ENCODE assay signal across 1 cellular context in the genomic region with DNA sequence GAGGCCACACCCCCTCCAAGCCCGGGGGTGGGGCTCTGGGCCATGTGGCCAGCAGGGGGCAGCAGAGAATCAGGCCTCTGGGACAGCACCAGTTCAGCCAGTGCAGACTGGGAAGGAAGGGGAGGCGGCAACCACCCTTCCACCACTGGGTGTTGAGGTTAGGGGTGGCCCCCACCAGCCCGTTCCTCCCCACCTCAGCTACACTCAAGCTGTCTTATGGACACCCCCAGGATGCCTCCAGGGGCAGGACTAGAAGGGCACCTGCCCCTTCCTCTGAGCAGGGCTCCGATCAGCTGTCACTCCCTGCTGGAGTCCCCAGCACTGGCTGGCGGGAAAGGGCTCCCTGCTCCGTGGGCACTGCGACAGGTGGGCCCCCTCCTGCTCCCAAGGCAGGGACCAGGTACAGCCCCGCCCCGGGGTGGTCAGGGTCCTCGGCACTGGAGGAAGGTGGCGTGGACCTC.
TF ChIP-seq lines count a peak whose summit lies in the region.

No MANE protein-coding gene starts in this region.

TF ChIP-seq in HepG2, 621 proteins besides CTCF, POLR2A, EP300 and RAD21 (continued from another document):
- TF ChIP-seq, protein P1, sequence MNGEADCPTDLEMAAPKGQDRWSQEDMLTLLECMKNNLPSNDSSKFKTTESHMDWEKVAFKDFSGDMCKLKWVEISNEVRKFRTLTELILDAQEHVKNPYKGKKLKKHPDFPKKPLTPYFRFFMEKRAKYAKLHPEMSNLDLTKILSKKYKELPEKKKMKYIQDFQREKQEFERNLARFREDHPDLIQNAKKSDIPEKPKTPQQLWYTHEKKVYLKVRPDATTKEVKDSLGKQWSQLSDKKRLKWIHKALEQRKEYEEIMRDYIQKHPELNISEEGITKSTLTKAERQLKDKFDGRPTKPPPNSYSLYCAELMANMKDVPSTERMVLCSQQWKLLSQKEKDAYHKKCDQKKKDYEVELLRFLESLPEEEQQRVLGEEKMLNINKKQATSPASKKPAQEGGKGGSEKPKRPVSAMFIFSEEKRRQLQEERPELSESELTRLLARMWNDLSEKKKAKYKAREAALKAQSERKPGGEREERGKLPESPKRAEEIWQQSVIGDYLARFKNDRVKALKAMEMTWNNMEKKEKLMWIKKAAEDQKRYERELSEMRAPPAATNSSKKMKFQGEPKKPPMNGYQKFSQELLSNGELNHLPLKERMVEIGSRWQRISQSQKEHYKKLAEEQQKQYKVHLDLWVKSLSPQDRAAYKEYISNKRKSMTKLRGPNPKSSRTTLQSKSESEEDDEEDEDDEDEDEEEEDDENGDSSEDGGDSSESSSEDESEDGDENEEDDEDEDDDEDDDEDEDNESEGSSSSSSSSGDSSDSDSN (CRISPR knock-in tag; IDR thresholded peaks at IDR 0.05): 0 out of 2 replicates have a peak, but pooled peaks have one; percentile 58
- no peak for TF ChIP-seq XBP1 (CRISPR knock-in tag; IDR thresholded peaks at IDR 0.05)
- no peak for TF ChIP-seq NRL (CRISPR knock-in tag; IDR thresholded peaks at IDR 0.05; ENCODE audit: borderline replicate concordance)
- peak; percentile 52; the same call in 1 of the 2 replicates for TF ChIP-seq ZSCAN21 (CRISPR knock-in tag; IDR thresholded peaks at IDR 0.05; ENCODE audit: borderline replicate concordance)
- TF ChIP-seq FOXJ3 (CRISPR knock-in tag; IDR thresholded peaks at IDR 0.05; ENCODE audit: borderline replicate concordance): no peak
- TF ChIP-seq, protein P2, sequence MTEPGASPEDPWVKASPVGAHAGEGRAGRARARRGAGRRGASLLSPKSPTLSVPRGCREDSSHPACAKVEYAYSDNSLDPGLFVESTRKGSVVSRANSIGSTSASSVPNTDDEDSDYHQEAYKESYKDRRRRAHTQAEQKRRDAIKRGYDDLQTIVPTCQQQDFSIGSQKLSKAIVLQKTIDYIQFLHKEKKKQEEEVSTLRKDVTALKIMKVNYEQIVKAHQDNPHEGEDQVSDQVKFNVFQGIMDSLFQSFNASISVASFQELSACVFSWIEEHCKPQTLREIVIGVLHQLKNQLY (CRISPR knock-in tag; IDR thresholded peaks at IDR 0.05): no peak
- no peak for TF ChIP-seq ZBTB8A (CRISPR knock-in tag; IDR thresholded peaks at IDR 0.05; ENCODE audit: borderline replicate concordance, low read depth)
- peak; percentile 59; the same call in 1 of the 2 replicates for TF ChIP-seq ZNF607 (CRISPR knock-in tag; IDR thresholded peaks at IDR 0.05; ENCODE audit: borderline replicate concordance)
- no peak for TF ChIP-seq ZFP62 (CRISPR knock-in tag; IDR thresholded peaks at IDR 0.05)
- no peak for TF ChIP-seq IKZF1 (IDR thresholded peaks at IDR 0.05)
- TF ChIP-seq ZNF614 (CRISPR knock-in tag; IDR thresholded peaks at IDR 0.05; ENCODE audit: borderline replicate concordance): no peak; the same call in 1 of the 2 replicates
- TF ChIP-seq CBX1 (IDR thresholded peaks at IDR 0.05; ENCODE audit: low read depth): no peak
- TF ChIP-seq SNAPC2 (CRISPR knock-in tag; IDR thresholded peaks at IDR 0.05): 0 out of 2 replicates have a peak, but pooled peaks have one; percentile 29
- TF ChIP-seq RERE (CRISPR knock-in tag; IDR thresholded peaks at IDR 0.05; ENCODE audit: low read depth): no peak
- TF ChIP-seq SOX13 (IDR thresholded peaks at IDR 0.05): no peak
- TF ChIP-seq SOX13 (CRISPR knock-in tag; conservative IDR thresholded peaks at IDR 0.05 in 1 of 2, IDR thresholded peaks at IDR 0.05 in 1 of 2): no peak; a peak in 1 of 4 replicates
- no peak for TF ChIP-seq CCDC6 (CRISPR knock-in tag; IDR thresholded peaks at IDR 0.05)
- peak; percentile 83; the same call in 1 of the 2 replicates for TF ChIP-seq ZNF451 (CRISPR knock-in tag; IDR thresholded peaks at IDR 0.05)
- no peak for TF ChIP-seq ZSCAN5A (CRISPR knock-in tag; IDR thresholded peaks at IDR 0.05; ENCODE audit: borderline replicate concordance)
- TF ChIP-seq ZNF350 (CRISPR knock-in tag; IDR thresholded peaks at IDR 0.05; ENCODE audit: borderline replicate concordance, low read depth): peak; percentile 19; the same call in 1 of the 2 replicates
- TF ChIP-seq SSRP1 (CRISPR knock-in tag; IDR thresholded peaks at IDR 0.05): no peak
- TF ChIP-seq ZNF225 (CRISPR knock-in tag; IDR thresholded peaks at IDR 0.05): peak; percentile 69; the same call in 1 of the 2 replicates
- no peak for TF ChIP-seq MIER2 (CRISPR knock-in tag; IDR thresholded peaks at IDR 0.05)
- no peak for TF ChIP-seq KLF12 (CRISPR knock-in tag; IDR thresholded peaks at IDR 0.05; ENCODE audit: borderline replicate concordance)
- TF ChIP-seq NFE2L1 (CRISPR knock-in tag; IDR thresholded peaks at IDR 0.05; ENCODE audit: borderline replicate concordance): no peak
- TF ChIP-seq ZNF224 (CRISPR knock-in tag; IDR thresholded peaks at IDR 0.05): no peak
- peak; percentile 43; the same call in 1 of the 2 replicates for TF ChIP-seq PRDM10 (CRISPR knock-in tag; IDR thresholded peaks at IDR 0.05; ENCODE audit: low read depth)
- TF ChIP-seq SKI (IDR thresholded peaks at IDR 0.05; ENCODE audit: partially characterized antibody): no peak
